1 cellular context compared by ENCODE assay signal in the genomic region with DNA sequence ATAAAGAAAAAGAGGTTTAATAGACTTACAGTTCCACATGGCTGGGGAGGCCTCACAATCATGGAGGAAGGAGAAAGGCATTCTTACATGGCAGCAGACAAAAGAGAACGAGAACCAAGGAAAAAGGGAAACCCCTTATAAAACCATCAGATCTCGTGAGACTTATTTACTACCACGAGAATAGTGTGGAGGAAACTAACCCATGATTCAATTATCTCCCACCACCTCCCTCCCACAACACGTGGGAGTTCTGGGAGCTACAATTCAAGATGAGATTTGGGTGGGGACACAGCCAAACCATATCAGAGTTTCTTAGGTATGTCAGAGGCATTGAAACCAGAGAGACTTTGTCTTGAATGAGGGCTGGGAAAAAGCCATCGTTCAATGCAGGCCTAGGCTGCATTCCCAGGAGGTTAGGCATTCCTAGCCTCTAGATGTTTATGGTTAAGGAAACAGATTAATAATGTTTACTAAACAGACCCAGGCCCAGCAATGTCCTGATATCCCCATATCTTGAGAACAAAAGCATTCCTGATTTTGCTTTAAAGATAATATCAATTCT.
TF ChIP-seq lines count a peak whose summit lies in the region.

No MANE protein-coding gene starts in this region.

TF ChIP-seq in IMR-90, 13 proteins besides CTCF, POLR2A, EP300 and RAD21:
- no peak for TF ChIP-seq MAZ (IDR thresholded peaks at IDR 0.05; ENCODE audit: borderline replicate concordance, low read depth, low read length)
- no peak for TF ChIP-seq SMC3 (IDR thresholded peaks at IDR 0.05; ENCODE audit: low read depth, low read length)
- no peak for TF ChIP-seq RCOR1 (IDR thresholded peaks at IDR 0.05; ENCODE audit: insufficient replicate concordance, low read length)
- no peak for TF ChIP-seq NFE2L2 (IDR thresholded peaks at IDR 0.05; ENCODE audit: low read depth, low read length)
- TF ChIP-seq, protein P1, sequence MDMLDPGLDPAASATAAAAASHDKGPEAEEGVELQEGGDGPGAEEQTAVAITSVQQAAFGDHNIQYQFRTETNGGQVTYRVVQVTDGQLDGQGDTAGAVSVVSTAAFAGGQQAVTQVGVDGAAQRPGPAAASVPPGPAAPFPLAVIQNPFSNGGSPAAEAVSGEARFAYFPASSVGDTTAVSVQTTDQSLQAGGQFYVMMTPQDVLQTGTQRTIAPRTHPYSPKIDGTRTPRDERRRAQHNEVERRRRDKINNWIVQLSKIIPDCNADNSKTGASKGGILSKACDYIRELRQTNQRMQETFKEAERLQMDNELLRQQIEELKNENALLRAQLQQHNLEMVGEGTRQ (IDR thresholded peaks at IDR 0.05; ENCODE audit: low read depth, low read length): no peak
- TF ChIP-seq CHD1 (IDR thresholded peaks at IDR 0.05; ENCODE audit: low read depth, low read length): no peak
- TF ChIP-seq CEBPB (IDR thresholded peaks at IDR 0.05; ENCODE audit: low read depth, low read length): no peak
